In genomic region chr14:67151082-67151666, GRCh38 we compare ENCODE assay signal across 14 cellular contexts. TPM values are rescaled to one million over a fixed set of nuclear protein-coding genes. Genes with fewer than 3 reads are reported as not detected.
DNase-seq lines count a peak whose midpoint lies in the region; ATAC-seq and TF ChIP-seq lines count a peak whose summit lies in the region.
"Had no signal": no experiment of that assay in that cellular context is flagged by ENCODE, and none has a peak within 500 bp of the region (broad histone marks: within the 10 kb centered on the region; RNA-seq: fewer than 3 reads in every experiment).

No MANE protein-coding gene starts in this region.

- no peak for DNase-seq in HFF-Myc (ENCODE audit: extremely low read depth, low read depth)
- DNase-seq in astrocyte of the hippocampus (ENCODE audit: low read depth, low spot score): peak; percentile 16
- DNase-seq in foreskin keratinocyte: no peak
- no peak for DNase-seq in type B pancreatic cell (ENCODE audit: extremely low spot score, unreplicated experiment)
- DNase-seq in activated CD8-positive, alpha-beta memory T cell treated with anti-CD3 and anti-CD28 coated beads, Interleukin-2, amount 50 U/mL, for 48 hours: no peak
- no peak for DNase-seq in esophagus squamous epithelium (lab: John Stamatoyannopoulos, UW)
- no peak for DNase-seq in mucosa of descending colon
- DNase-seq: activated CD4-positive, alpha-beta T cell treated with anti-CD3 and anti-CD28 coated beads, Interleukin-2, amount 50 U/mL, for 4 hours; left cardiac atrium; NCI-H2081 treated with DMSO at 0.1 percent for 48 hours; stimulated activated CD4-positive, alpha-beta T cell treated with anti-CD3 and anti-CD28 coated beads, Interleukin-4, amount 100 ng/mL, for 1 hour had no signal

- no peaks in the 10 kb centered on the region for H3K9me3 ChIP-seq in esophagus squamous epithelium
- H3K9me3 ChIP-seq in mucosa of descending colon: no peaks in the 10 kb centered on the region
- H3K9me3 ChIP-seq: gastroesophageal sphincter, neutrophil had no signal

- WGBS in esophagus squamous epithelium, 2 donors: 74 to 75% methylated on average over 4 of the region's 4 CpGs

- H3K27me3 ChIP-seq in foreskin keratinocyte: no peaks in the 10 kb centered on the region
- H3K27me3 ChIP-seq in esophagus squamous epithelium: no peaks in the 10 kb centered on the region
- H3K27me3 ChIP-seq: gastroesophageal sphincter, neutrophil had no signal

- no peaks in the 10 kb centered on the region for H3K4me1 Mint-ChIP-seq in type B pancreatic cell (ENCODE audit: unreplicated experiment)

- H3K27ac ChIP-seq in foreskin keratinocyte (no peak overlapping the region), esophagus squamous epithelium (no peak overlapping the region)
- H3K27ac ChIP-seq: gastroesophageal sphincter, neutrophil had no signal

- TF ChIP-seq CTCF in HFF-Myc (IDR thresholded peaks at IDR 0.05; ENCODE audit: low read depth, low read length, missing control alignments): peak; percentile 30
- TF ChIP-seq CTCF in foreskin keratinocyte (conservative IDR thresholded peaks at IDR 0.05): peak; percentile 52
- TF ChIP-seq CTCF in type B pancreatic cell (conservative IDR thresholded peaks at IDR 0.05): peak; percentile 68
- TF ChIP-seq CTCF in esophagus squamous epithelium (IDR thresholded peaks at IDR 0.05): no peak
- no peak for TF ChIP-seq CTCF in mucosa of descending colon (IDR thresholded peaks at IDR 0.05)

- no peak overlapping the region for H3K4me3 Mint-ChIP-seq in type B pancreatic cell
- H3K4me3 Mint-ChIP-seq: stimulated activated naive CD8-positive, alpha-beta T cell treated with anti-CD3 and anti-CD28 coated beads, Interleukin-15, Interleukin-2, amounts not matched to agents 100 ng/mL and 50 ng/mL, for 24 hours had no signal

- no peaks in the 10 kb centered on the region for H3K9me3 Mint-ChIP-seq in type B pancreatic cell
- H3K9me3 Mint-ChIP-seq: stimulated activated naive CD8-positive, alpha-beta T cell treated with anti-CD3 and anti-CD28 coated beads, Interleukin-15, Interleukin-2, amounts not matched to agents 100 ng/mL and 50 ng/mL, for 24 hours had no signal

- no peaks in the 10 kb centered on the region for H3K4me1 ChIP-seq in foreskin keratinocyte
- no peaks in the 10 kb centered on the region for H3K4me1 ChIP-seq in esophagus squamous epithelium
- no peaks in the 10 kb centered on the region for H3K4me1 ChIP-seq in mucosa of descending colon (ENCODE audit: low read depth)
- H3K4me1 ChIP-seq: gastroesophageal sphincter had no signal

- ATAC-seq in foreskin keratinocyte (no peak), mucosa of descending colon (no peak)
- ATAC-seq: gastroesophageal sphincter, left cardiac atrium had no signal

- H3K36me3 Mint-ChIP-seq in type B pancreatic cell: no peaks in the 10 kb centered on the region

- peaks cover 0 to 2% (median 0%) of the 10 kb centered on the region in 3 donors for H3K36me3 ChIP-seq in esophagus squamous epithelium
- H3K36me3 ChIP-seq in mucosa of descending colon (ENCODE audit: low read depth): no peaks in the 10 kb centered on the region
- H3K36me3 ChIP-seq: gastroesophageal sphincter, neutrophil had no signal

- H3K27me3 Mint-ChIP-seq in type B pancreatic cell: no peaks in the 10 kb centered on the region
- H3K27me3 Mint-ChIP-seq: stimulated activated naive CD8-positive, alpha-beta T cell treated with anti-CD3 and anti-CD28 coated beads, Interleukin-15, Interleukin-2, amounts not matched to agents 100 ng/mL and 50 ng/mL, for 24 hours had no signal

- no peak overlapping the region for H3K27ac Mint-ChIP-seq in type B pancreatic cell
- H3K27ac Mint-ChIP-seq: stimulated activated naive CD8-positive, alpha-beta T cell treated with anti-CD3 and anti-CD28 coated beads, Interleukin-15, Interleukin-2, amounts not matched to agents 100 ng/mL and 50 ng/mL, for 24 hours had no signal

- H3K4me3 ChIP-seq in HFF-Myc (replicated peaks; ENCODE audit: low read depth, low read length) (no peak overlapping the region), esophagus squamous epithelium (no peak overlapping the region), mucosa of descending colon (no peak overlapping the region)
- H3K4me3 ChIP-seq: gastroesophageal sphincter had no signal

- intact Hi-C loops in esophagus squamous epithelium (cut with DNase I): no loop called here
- intact Hi-C loops in mucosa of descending colon (cut with DNase I, micrococcal nuclease): no loop called here

- TF ChIP-seq POLR2A in esophagus squamous epithelium (IDR thresholded peaks at IDR 0.05): no peak

RNA-seq across cellular contexts. Expression of gene GARIN2, which starts 38.1 kb away (rescaled TPM):
- total RNA-seq in foreskin keratinocyte: 0.37 TPM in 1 of 2 replicates, not detected in the other
- 0.07 and 0.09 TPM in 2 replicates for polyA plus RNA-seq in foreskin keratinocyte
- 0.89 TPM in 1 of 2 replicates, not detected in the other for total RNA-seq in type B pancreatic cell (ENCODE audit: low replicate concordance)
- not detected for total RNA-seq in esophagus squamous epithelium
- total RNA-seq in mucosa of descending colon: under 1 TPM in 1 of 3 donors, not detected in 2; 0.26 TPM
- total RNA-seq: left cardiac atrium had no signal

Comparison
In these comparisons a context has a peak if more than half of its experiments do, and no peak if none do; other contexts are left out.
1. CTCF ChIP-seq: peak in HFF-Myc (single experiment), foreskin keratinocyte (single experiment) and type B pancreatic cell (single experiment); none in esophagus squamous epithelium (0 of 6) and mucosa of descending colon (single experiment).